4 cellular contexts compared by ENCODE assay signal in the genomic region with DNA sequence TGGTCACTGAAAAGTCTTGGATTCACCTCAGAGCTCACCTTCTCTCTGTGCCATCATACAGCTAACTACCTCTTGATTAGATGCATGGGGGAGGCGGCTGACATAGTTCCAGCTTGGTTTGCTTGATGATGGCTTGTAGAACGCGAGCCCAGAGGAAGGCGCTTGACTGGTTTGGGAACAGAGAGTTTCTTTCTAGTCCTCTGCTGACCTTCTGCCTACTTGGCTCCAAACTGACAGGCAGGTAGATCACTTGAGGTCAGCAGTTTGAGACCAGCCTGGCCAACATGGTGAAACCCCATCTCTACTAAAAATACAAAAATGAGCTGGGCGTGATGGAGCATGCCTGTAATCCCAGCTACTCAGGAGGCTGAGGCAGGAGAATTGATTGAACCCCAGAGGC. TPM values are rescaled to one million over a fixed set of nuclear protein-coding genes. Genes with fewer than 3 reads are reported as not detected.
"Had no signal": no experiment of that assay in that cellular context is flagged by ENCODE, and none has a peak within 500 bp of the region (broad histone marks: within the 10 kb centered on the region; RNA-seq: fewer than 3 reads in every experiment).

No MANE protein-coding gene starts in this region.

RNA-seq across cellular contexts. Expression of a gene that starts 36.9 kb away (rescaled TPM):
- total RNA-seq: thoracic aorta, transverse colon, ureter, vagina had no signal
